Comparison of ENCODE assay signal across 9 cellular contexts in genomic region chr19:44954278-44954648, GRCh38. TPM values are rescaled to one million over a fixed set of nuclear protein-coding genes. Genes with fewer than 3 reads are reported as not detected.
A peak's percentile ranks its signal among the peaks of the same experiment; 100 is the strongest.
DNase-seq lines count a peak whose midpoint lies in the region; ATAC-seq, FAIRE-seq and TF ChIP-seq lines count a peak whose summit lies in the region.
"Had no signal": no experiment of that assay in that cellular context is flagged by ENCODE, and none has a peak within 500 bp of the region (broad histone marks: within the 10 kb centered on the region; RNA-seq: fewer than 3 reads in every experiment).

No MANE protein-coding gene starts in this region.

- H3K4me1 ChIP-seq in MM.1S (ENCODE audit: low read length) (peaks cover 17% of the 10 kb centered on the region), endothelial cell of umbilical vein (ENCODE audit: control insufficient read depth, extremely low read depth, insufficient read depth, low read length) (peaks cover 15% of the 10 kb centered on the region), pancreas (peaks cover 9 to 20% (median 17%) of the 10 kb centered on the region in 3 donors)

- CTCF ChIA-PET in endothelial cell of umbilical vein (lab: Charles Lee): interaction anchor here (1.1 to 1.7 kb wide), 4 partner anchors 16 to 50 kb away, joined by 3 to 5 read pairs (median 4); partner anchors contain the start of gene APOE

- BruUV-seq in endothelial cell of umbilical vein (replicated peaks; lab: Mats Ljungman, UMichigan): no TSS peak

- peak overlapping the region; percentile 90 for H3K4me3 ChIP-seq in GM06990 (replicated peaks; ENCODE audit: low read depth, low read length)
- peak overlapping the region; percentile 93 for H3K4me3 ChIP-seq in MM.1S (ENCODE audit: low read length)
- peak overlapping the region; percentile 75 to 95 (median 90) for H3K4me3 ChIP-seq in endothelial cell of umbilical vein (replicated peaks in 1 of 3; ENCODE audit: insufficient read depth in 1 of 3, low read depth in 1 of 3, low read length in 3 of 3)
- peak overlapping the region; percentile 91 to 99 (median 96) for H3K4me3 ChIP-seq in pancreas

- WGBS in pancreas, 2 donors: 18 to 26% methylated on average over 13 of the region's 13 CpGs

- H3K36me3 ChIP-seq in GM06990 (ENCODE audit: control insufficient read depth, insufficient read depth, low read length) (no peaks in the 10 kb centered on the region), MM.1S (replicated peaks; ENCODE audit: insufficient read depth, low read length) (no peaks in the 10 kb centered on the region), endothelial cell of umbilical vein (ENCODE audit: control insufficient read depth in 2 of 2, extremely low read depth in 1 of 2, insufficient read depth in 2 of 2, low read length in 2 of 2) (no peaks in the 10 kb centered on the region), pancreas (no peaks in the 10 kb centered on the region)

- POLR2A ChIA-PET in endothelial cell of umbilical vein (lab: Charles Lee): interaction anchor here (0.6 to 1.3 kb wide), 3 partner anchors 38 to 84 kb away, joined by 3 read pairs; no protein-coding TSS in a partner anchor

- ATAC-seq in pancreas (peak in 3 of 4 donors; percentile 5 to 14 (median 13)), GM21381 (IDR thresholded peaks at IDR 0.05; ENCODE audit: unreplicated experiment) (no peak), GM18867 (IDR thresholded peaks at IDR 0.05; ENCODE audit: unreplicated experiment) (no peak)

- TF ChIP-seq POLR2A in endothelial cell of umbilical vein (IDR thresholded peaks at IDR 0.05; ENCODE audit: low read depth, low read length): no peak

- H2AFZ ChIP-seq in MM.1S (ENCODE audit: low read length) (peak overlapping the region; percentile 92), endothelial cell of umbilical vein (ENCODE audit: low read depth, low read length) (peak overlapping the region; percentile 98)

- H3K9ac ChIP-seq in MM.1S (ENCODE audit: low read length) (peak overlapping the region; percentile 83), endothelial cell of umbilical vein (replicated peaks; ENCODE audit: extremely low read depth, insufficient read depth, low read length) (peak overlapping the region; percentile 97)

- H4K20me1 ChIP-seq in MM.1S (ENCODE audit: insufficient read depth, low read length) (no peaks in the 10 kb centered on the region; the same call in 1 of the 2 replicates), endothelial cell of umbilical vein (replicated peaks; ENCODE audit: control insufficient read depth, extremely low read depth, insufficient read depth, low read length) (no peaks in the 10 kb centered on the region)

- no peaks in the 10 kb centered on the region for H3K9me1 ChIP-seq in endothelial cell of umbilical vein (replicated peaks; ENCODE audit: control insufficient read depth, extremely low read depth, insufficient read depth, low read length)

- intact Hi-C loops in endothelial cell of umbilical vein (cut with micrococcal nuclease) (loop anchor here (2.0 to 10.0 kb wide), 3 partner anchors 27 to 232 kb away; partner anchors contain the start of gene BCAM), pancreas (cut with DNase I) (loop anchor here in 1 of 3 donors (5.0 kb wide), 1 partner anchor 52 kb away; no protein-coding TSS in a partner anchor)

- H3K27me3 ChIP-seq in GM06990 (replicated peaks; ENCODE audit: control insufficient read depth, insufficient read depth, low read length) (no peaks in the 10 kb centered on the region), MM.1S (replicated peaks; ENCODE audit: insufficient read depth, low read length) (no peaks in the 10 kb centered on the region), endothelial cell of umbilical vein (ENCODE audit: control insufficient read depth in 2 of 2, insufficient read depth in 2 of 2, low read length in 2 of 2) (no peaks in the 10 kb centered on the region), pancreas (no peaks in the 10 kb centered on the region)

- TF ChIP-seq CTCF in GM06990 (IDR thresholded peaks at IDR 0.05; ENCODE audit: insufficient read depth, low read length, poor library complexity, severe bottlenecking) (no peak), MM.1S (IDR thresholded peaks at IDR 0.05; ENCODE audit: low read length) (no peak), endothelial cell of umbilical vein (IDR thresholded peaks at IDR 0.05; ENCODE audit: extremely low read depth in 1 of 2, insufficient read depth in 1 of 2, low read depth in 1 of 2, low read length in 2 of 2) (no peak), pancreas (IDR thresholded peaks at IDR 0.05) (no peak)

- H3K79me2 ChIP-seq in MM.1S (ENCODE audit: low read length) (peaks cover 54% of the 10 kb centered on the region), endothelial cell of umbilical vein (ENCODE audit: control insufficient read depth, insufficient read depth, low read length) (peaks cover 39% of the 10 kb centered on the region)

- H3K4me2 ChIP-seq in MM.1S (ENCODE audit: low read depth, low read length): peak overlapping the region; percentile 86
- peak overlapping the region; percentile 98 for H3K4me2 ChIP-seq in endothelial cell of umbilical vein (ENCODE audit: insufficient read depth, low read length)

- FAIRE-seq in endothelial cell of umbilical vein (lab: Jason Lieb, UNC): no peak
- FAIRE-seq in pancreas (lab: Jason Lieb, UNC): no peak

- in situ Hi-C loops in ACHN (cut with HindIII; ENCODE audit: low pct_ligation_motif_present, low pct_unique_long_range_greater_than_20kb, low sequenced_read_pairs): no loop called here

- H3K9me2 ChIP-seq in MM.1S (replicated peaks; ENCODE audit: insufficient read depth, low read length): no peaks in the 10 kb centered on the region

- peaks cover 5% of the 10 kb centered on the region for H3F3A ChIP-seq in MM.1S (ENCODE audit: insufficient read depth, low read length)

- no peaks in the 10 kb centered on the region for H3K9me3 ChIP-seq in MM.1S (replicated peaks; ENCODE audit: insufficient read depth, low read length)
- H3K9me3 ChIP-seq in endothelial cell of umbilical vein (replicated peaks; ENCODE audit: control insufficient read depth, insufficient read depth, low read length): no peaks in the 10 kb centered on the region
- H3K9me3 ChIP-seq in pancreas: no peaks in the 10 kb centered on the region

- dilution Hi-C loops in endothelial cell of umbilical vein (cut with MboI; ENCODE audit: extremely low pct_ligation_motif_present, low sequenced_read_pairs): no loop called here

- DNase-seq in GM06990 (ENCODE audit: extremely low read depth, insufficient read length) (no peak), MM.1S (no peak), endothelial cell of umbilical vein (ENCODE audit: low read depth, low spot score) (no peak), pancreas (no peak), RPMI8226 (no peak), ACHN (no peak)

- peak overlapping the region; percentile 87 for H3K27ac ChIP-seq in MM.1S (ENCODE audit: low read length)
- H3K27ac ChIP-seq in endothelial cell of umbilical vein (ENCODE audit: insufficient read depth, low read depth, low read length): peak overlapping the region; percentile 93
- peak overlapping the region; percentile 53 to 96 (median 74) for H3K27ac ChIP-seq in pancreas

RNA-seq across cellular contexts. Expression of gene CLPTM1, which starts 0.9 kb away (rescaled TPM):
- total RNA-seq in endothelial cell of umbilical vein: 108 and 115 TPM in 2 replicates
- polyA plus RNA-seq in endothelial cell of umbilical vein: 176 and 200 TPM in 2 replicates
- polyA plus RNA-seq in endothelial cell of umbilical vein (2011; cell fraction: cytosol; rRNA removed): 88.9 and 89.2 TPM in 2 replicates
- 123 and 145 TPM in 2 replicates for polyA plus RNA-seq in endothelial cell of umbilical vein (2011; cell fraction: nucleus; rRNA removed)
- 79.8 and 86.6 TPM in 2 replicates for polyA plus RNA-seq in endothelial cell of umbilical vein (2012)
- polyA minus RNA-seq in endothelial cell of umbilical vein: 131 and 148 TPM in 2 replicates
- polyA minus RNA-seq in endothelial cell of umbilical vein (2011; cell fraction: cytosol; rRNA and poly(A)+ RNA removed): 36.5 TPM
- 54.8 and 73.4 TPM in 2 replicates for polyA minus RNA-seq in endothelial cell of umbilical vein (2011; cell fraction: nucleus; rRNA and poly(A)+ RNA removed)
- 10 to 100 TPM; 56.4 to 73.6 (median 63.8) TPM for total RNA-seq in pancreas
- 10 to 100 TPM; 74.5 to 81.9 TPM for polyA plus RNA-seq in pancreas

RNA-seq across cellular contexts. Expression of gene APOC2, which starts 8.4 kb away (rescaled TPM):
- total RNA-seq in endothelial cell of umbilical vein: not detected in 2 replicates
- not detected in 2 replicates for polyA plus RNA-seq in endothelial cell of umbilical vein
- not detected in 2 replicates for polyA plus RNA-seq in endothelial cell of umbilical vein (2011; cell fraction: cytosol; rRNA removed)
- not detected in 2 replicates for polyA plus RNA-seq in endothelial cell of umbilical vein (2011; cell fraction: nucleus; rRNA removed)
- polyA plus RNA-seq in endothelial cell of umbilical vein (2012): not detected in 2 replicates
- polyA minus RNA-seq in endothelial cell of umbilical vein: not detected in 2 replicates
- polyA minus RNA-seq in endothelial cell of umbilical vein (2011; cell fraction: cytosol; rRNA and poly(A)+ RNA removed): not detected
- not detected in 2 replicates for polyA minus RNA-seq in endothelial cell of umbilical vein (2011; cell fraction: nucleus; rRNA and poly(A)+ RNA removed)
- total RNA-seq in pancreas: 10 to 100 TPM in 1 of 6 donors, 1 to 10 TPM in 1, under 1 TPM in 2, not detected in 2; 0.49 to 22.1 (median 3.8) TPM
- polyA plus RNA-seq in pancreas: 1 to 10 TPM in 1 of 2 donors, under 1 TPM in 1; 0.54 to 2.2 TPM

RNA-seq across cellular contexts. Expression of gene APOC4, which starts 12.2 kb away (rescaled TPM):
- not detected in 2 replicates for total RNA-seq in endothelial cell of umbilical vein
- polyA plus RNA-seq in endothelial cell of umbilical vein: not detected in 2 replicates
- polyA plus RNA-seq in endothelial cell of umbilical vein (2011; cell fraction: cytosol; rRNA removed): not detected in 2 replicates
- not detected in 2 replicates for polyA plus RNA-seq in endothelial cell of umbilical vein (2011; cell fraction: nucleus; rRNA removed)
- polyA plus RNA-seq in endothelial cell of umbilical vein (2012): not detected in 2 replicates
- not detected in 2 replicates for polyA minus RNA-seq in endothelial cell of umbilical vein
- polyA minus RNA-seq in endothelial cell of umbilical vein (2011; cell fraction: cytosol; rRNA and poly(A)+ RNA removed): not detected
- polyA minus RNA-seq in endothelial cell of umbilical vein (2011; cell fraction: nucleus; rRNA and poly(A)+ RNA removed): not detected in 2 replicates
- under 1 TPM in 1 of 6 donors, not detected in 5; 0.47 TPM for total RNA-seq in pancreas
- polyA plus RNA-seq in pancreas: not detected
- total RNA-seq: myocyte had no signal

RNA-seq across cellular contexts. Expression of gene APOC1, which starts 39.9 kb away (rescaled TPM):
- total RNA-seq in endothelial cell of umbilical vein: 5.0 and 11.4 TPM in 2 replicates
- 15.0 and 18.5 TPM in 2 replicates for polyA plus RNA-seq in endothelial cell of umbilical vein
- polyA plus RNA-seq in endothelial cell of umbilical vein (2011; cell fraction: cytosol; rRNA removed): 4.0 and 5.0 TPM in 2 replicates
- polyA plus RNA-seq in endothelial cell of umbilical vein (2011; cell fraction: nucleus; rRNA removed): 0.67 and 0.90 TPM in 2 replicates
- polyA plus RNA-seq in endothelial cell of umbilical vein (2012): 2.6 and 7.6 TPM in 2 replicates
- 2.6 and 3.2 TPM in 2 replicates for polyA minus RNA-seq in endothelial cell of umbilical vein
- polyA minus RNA-seq in endothelial cell of umbilical vein (2011; cell fraction: cytosol; rRNA and poly(A)+ RNA removed): not detected
- not detected in 2 replicates for polyA minus RNA-seq in endothelial cell of umbilical vein (2011; cell fraction: nucleus; rRNA and poly(A)+ RNA removed)
- 100 to 1,000 TPM in 1 of 6 donors, 10 to 100 TPM in 1, 1 to 10 TPM in 4; 1.1 to 213 (median 5.7) TPM for total RNA-seq in pancreas
- polyA plus RNA-seq in pancreas: 1 to 10 TPM; 5.0 to 7.6 TPM

RNA-seq across cellular contexts. Expression of gene RELB, which starts 47.0 kb away (rescaled TPM):
- total RNA-seq in endothelial cell of umbilical vein (10.5 and 13.2 TPM in 2 replicates), pancreas (10 to 100 TPM in 4 of 6 donors, 1 to 10 TPM in 2; 8.3 to 21.7 (median 13.4) TPM)
- polyA plus RNA-seq in endothelial cell of umbilical vein (14.4 and 19.8 TPM in 2 replicates), pancreas (10 to 100 TPM; 25.1 to 33.5 TPM)
- polyA plus RNA-seq in endothelial cell of umbilical vein (2011; cell fraction: cytosol; rRNA removed): 9.5 and 17.5 TPM in 2 replicates
- 9.4 and 13.6 TPM in 2 replicates for polyA plus RNA-seq in endothelial cell of umbilical vein (2011; cell fraction: nucleus; rRNA removed)
- polyA plus RNA-seq in endothelial cell of umbilical vein (2012): 6.7 and 18.4 TPM in 2 replicates
- polyA minus RNA-seq in endothelial cell of umbilical vein: 10.4 and 11.3 TPM in 2 replicates
- 8.4 TPM for polyA minus RNA-seq in endothelial cell of umbilical vein (2011; cell fraction: cytosol; rRNA and poly(A)+ RNA removed)
- polyA minus RNA-seq in endothelial cell of umbilical vein (2011; cell fraction: nucleus; rRNA and poly(A)+ RNA removed): 6.2 and 13.4 TPM in 2 replicates

Comparison
In these comparisons a context has a peak if more than half of its experiments do, and no peak if none do; other contexts are left out.
1. ATAC-seq: peak in pancreas (3 of 4); none in GM21381 (single experiment) and GM18867 (single experiment).
2. Peak in every context shown above with its lines, with median percentiles within 50 percentile points of each other: H3K4me3 ChIP-seq and H3K27ac ChIP-seq.